ENCODE assay signal across 12 cellular contexts in the genomic region with DNA sequence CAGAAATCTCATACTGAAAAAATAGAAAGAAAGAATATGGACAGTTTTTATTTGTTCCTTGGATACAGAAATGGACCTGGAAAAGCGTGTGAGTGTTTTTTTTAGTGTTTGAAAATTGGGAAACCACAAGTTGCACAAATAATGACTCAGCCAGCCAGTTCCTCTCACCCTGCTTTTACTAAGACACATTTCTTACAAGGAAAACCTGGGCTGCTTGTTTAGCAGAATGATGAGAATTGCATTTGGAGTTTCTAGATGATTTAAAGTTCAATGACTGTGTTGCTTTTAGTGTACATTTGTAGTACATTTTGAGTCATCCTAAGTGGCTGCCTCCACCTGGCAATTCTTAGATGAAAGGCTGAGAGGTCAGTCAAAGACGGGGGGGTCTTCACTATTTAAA.
A peak's percentile ranks its signal among the peaks of the same experiment; 100 is the strongest.
DNase-seq lines count a peak whose midpoint lies in the region; ATAC-seq and TF ChIP-seq lines count a peak whose summit lies in the region.
"Had no signal": no experiment of that assay in that cellular context is flagged by ENCODE, and none has a peak within 500 bp of the region (broad histone marks: within the 10 kb centered on the region; RNA-seq: fewer than 3 reads in every experiment).

No MANE protein-coding gene starts in this region.

- no peak overlapping the region for H3K4me3 ChIP-seq in breast epithelium
- no peak overlapping the region for H3K4me3 ChIP-seq in lower leg skin (ENCODE audit: low read depth, poor library complexity, severe bottlenecking)
- H3K4me3 ChIP-seq: gastrocnemius medialis had no signal

- no peaks in the 10 kb centered on the region for H3K27me3 ChIP-seq in breast epithelium
- H3K27me3 ChIP-seq: gastrocnemius medialis had no signal

- intact Hi-C loops in breast epithelium (cut with DNase I; ENCODE audit: low total_unique reads), result no loop called here
- intact Hi-C loops in lower leg skin (cut with DNase I; ENCODE audit: low total_unique reads), result no loop called here

- H3K4me3 Mint-ChIP-seq in natural killer cell treated with Interleukin-12 subunit alpha and Interleukin-12 subunit beta and Interleukin-15 and Interleukin-18, amount 100 ng/mL, for 72 hours, result no peak overlapping the region
- H3K4me3 Mint-ChIP-seq: type B pancreatic cell had no signal

- H3K27ac ChIP-seq in breast epithelium, result peak overlapping the region; percentile 1 to 76
- H3K27ac ChIP-seq: gastrocnemius medialis had no signal

- H3K36me3 Mint-ChIP-seq in natural killer cell treated with Interleukin-12 subunit alpha and Interleukin-12 subunit beta and Interleukin-15 and Interleukin-18, amount 100 ng/mL, for 72 hours, result no peaks in the 10 kb centered on the region
- H3K36me3 Mint-ChIP-seq: type B pancreatic cell had no signal

- no peak for TF ChIP-seq POLR2A in breast epithelium (IDR thresholded peaks at IDR 0.05)
- TF ChIP-seq POLR2A in lower leg skin (IDR thresholded peaks at IDR 0.05), result no peak

- peaks cover 0 to 11% of the 10 kb centered on the region in 2 donors for H3K4me1 ChIP-seq in breast epithelium
- H3K4me1 ChIP-seq: gastrocnemius medialis had no signal

- no peak for TF ChIP-seq CTCF in breast epithelium (IDR thresholded peaks at IDR 0.05)
- TF ChIP-seq CTCF in lower leg skin (IDR thresholded peaks at IDR 0.05), result no peak

- no peak overlapping the region for H3K27ac Mint-ChIP-seq in natural killer cell treated with Interleukin-12 subunit alpha and Interleukin-12 subunit beta and Interleukin-15 and Interleukin-18, amount 100 ng/mL, for 72 hours
- H3K27ac Mint-ChIP-seq: type B pancreatic cell had no signal

- peaks cover 4 to 18% of the 10 kb centered on the region in 2 donors for H3K4me1 Mint-ChIP-seq in natural killer cell treated with Interleukin-12 subunit alpha and Interleukin-12 subunit beta and Interleukin-15 and Interleukin-18, amount 100 ng/mL, for 72 hours (ENCODE audit: low read depth in 2 of 2)

- WGBS in lower leg skin, 2 donors, result 54 to 56% methylated on average over 2 of the region's 2 CpGs

- no peaks in the 10 kb centered on the region for H3K9me3 ChIP-seq in breast epithelium
- H3K9me3 ChIP-seq: gastrocnemius medialis had no signal

- DNase-seq in GM03348 (ENCODE audit: low spot score), result peak; percentile 56
- peak; percentile 78 for DNase-seq in HT1080 (ENCODE audit: low read depth)
- no peak for DNase-seq in breast epithelium (ENCODE audit: low spot score in 2 of 2)
- DNase-seq in natural killer cell treated with Interleukin-12 subunit alpha and Interleukin-12 subunit beta and Interleukin-15 and Interleukin-18, amount 100 ng/mL, for 72 hours (ENCODE audit: low spot score), result no peak
- no peak for DNase-seq in lower leg skin (ENCODE audit: low spot score in 2 of 2)
- DNase-seq in NCI-H1048 (lab: John Stamatoyannopoulos, UW), result no peak
- DNase-seq in SHP77 treated with DMSO at 0.1 percent for 48 hours (lab: John Stamatoyannopoulos, UW), result no peak
- DNase-seq: activated naive CD4-positive, alpha-beta T cell treated with Interleukin-2 at 50 U/mL for 16 hours; gastrocnemius medialis; stimulated activated CD4-positive, alpha-beta T cell treated with anti-CD3 and anti-CD28 coated beads, Interleukin-4, amount 100 ng/mL, for 4 hours had no signal

- no peaks in the 10 kb centered on the region for H3K36me3 ChIP-seq in breast epithelium
- H3K36me3 ChIP-seq: gastrocnemius medialis had no signal

- peaks cover 7% of the 10 kb centered on the region for H3K9me3 Mint-ChIP-seq in natural killer cell treated with Interleukin-12 subunit alpha and Interleukin-12 subunit beta and Interleukin-15 and Interleukin-18, amount 100 ng/mL, for 72 hours
- H3K9me3 Mint-ChIP-seq: type B pancreatic cell had no signal

- no peaks in the 10 kb centered on the region for H3K27me3 Mint-ChIP-seq in natural killer cell treated with Interleukin-12 subunit alpha and Interleukin-12 subunit beta and Interleukin-15 and Interleukin-18, amount 100 ng/mL, for 72 hours
- H3K27me3 Mint-ChIP-seq: type B pancreatic cell had no signal

- ATAC-seq in natural killer cell treated with Interleukin-12 subunit alpha and Interleukin-12 subunit beta and Interleukin-15 and Interleukin-18, amount 100 ng/mL, for 72 hours, result peak; percentile 38 to 62
- ATAC-seq in HG02588 (IDR thresholded peaks at IDR 0.05; ENCODE audit: unreplicated experiment), result no peak
- ATAC-seq: gastrocnemius medialis had no signal

Comparison
In these comparisons a context has a peak if more than half of its experiments do, and no peak if none do; other contexts are left out.
1. DNase-seq: peak in GM03348 (single experiment) and HT1080 (single experiment); none in breast epithelium (0 of 2), natural killer cell treated with Interleukin-12 subunit alpha and Interleukin-12 subunit beta and Interleukin-15 and Interleukin-18, amount 100 ng/mL, for 72 hours (single experiment), lower leg skin (0 of 2), NCI-H1048 (single experiment) and SHP77 treated with DMSO at 0.1 percent for 48 hours (single experiment).